ENCODE assay signal across 19 cellular contexts in the genomic region with DNA sequence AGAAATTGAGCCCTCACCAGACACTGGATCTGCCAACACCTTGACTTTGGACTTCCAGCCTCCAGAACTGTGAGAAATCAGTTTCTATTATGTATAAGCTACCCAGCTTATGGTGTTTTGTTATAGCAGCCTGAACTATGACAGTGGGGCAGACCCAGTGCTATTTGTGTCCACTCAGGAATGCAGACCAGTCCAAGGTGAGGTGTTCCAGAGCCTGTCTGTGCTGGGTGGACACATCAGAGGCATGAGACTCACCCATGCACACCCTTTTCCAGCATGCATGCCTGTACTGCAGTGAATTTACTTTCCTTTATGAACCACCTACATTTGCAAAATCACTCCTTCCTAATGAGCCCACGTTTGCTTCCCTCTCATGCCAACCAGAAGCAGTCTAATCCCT. TPM values are rescaled to one million over a fixed set of nuclear protein-coding genes. Genes with fewer than 3 reads are reported as not detected.
A peak's percentile ranks its signal among the peaks of the same experiment; 100 is the strongest.
DNase-seq lines count a peak whose midpoint lies in the region; ATAC-seq and TF ChIP-seq lines count a peak whose summit lies in the region.
"Had no signal": no experiment of that assay in that cellular context is flagged by ENCODE, and none has a peak within 500 bp of the region (broad histone marks: within the 10 kb centered on the region; RNA-seq: fewer than 3 reads in every experiment).

No MANE protein-coding gene starts in this region.

- H3K27me3 Mint-ChIP-seq in brain: peaks cover 4% of the 10 kb centered on the region
- peaks cover 6% of the 10 kb centered on the region for H3K27me3 Mint-ChIP-seq in activated T-helper 1 cell treated with anti-CD3 and anti-CD28 coated beads, Interleukin-12 subunit alpha, Interleukin-12 subunit beta, Interleukin-2, Interleukin-4 antibody, amounts not matched to agents 30 ng/mL and 10 ng/mL and 1 ng/mL, durations not matched to agents 14 hours and 24 hours and 36 hours (ENCODE audit: insufficient read depth)
- H3K27me3 Mint-ChIP-seq in T-helper 2 cell treated with Interferon-gamma antibody and Interleukin-4, amounts not matched to agents 5 μg/mL and 100 μg/mL, for 36 hours (ENCODE audit: low read depth): peaks cover 2% of the 10 kb centered on the region

- no peaks in the 10 kb centered on the region for H3K27me3 ChIP-seq in neural cell (ENCODE audit: insufficient read depth, low read depth, low read length)

- peak overlapping the region; percentile 1 for H2AFZ ChIP-seq in neural cell (ENCODE audit: low read depth, low read length)

- H3K4me2 ChIP-seq in neural cell (ENCODE audit: low read length): no peak overlapping the region

- no peaks in the 10 kb centered on the region for H3K9me3 ChIP-seq in neural cell (ENCODE audit: low read length)
- H3K9me3 ChIP-seq: SJSA1 had no signal

- H3K9me2 ChIP-seq in neural cell (ENCODE audit: insufficient read depth, low read length): no peaks in the 10 kb centered on the region

- peak overlapping the region; percentile 89 for H3K27ac ChIP-seq in neural cell (ENCODE audit: low read length)
- H3K27ac ChIP-seq: C4-2B, SJSA1 had no signal

- no peaks in the 10 kb centered on the region for H3K36me3 ChIP-seq in neural cell (ENCODE audit: insufficient read depth, low read length)
- H3K36me3 ChIP-seq: SJSA1 had no signal

- peak overlapping the region; percentile 32 to 92 (median 80) for H3K27ac Mint-ChIP-seq in brain
- no peak overlapping the region for H3K27ac Mint-ChIP-seq in activated T-helper 1 cell treated with anti-CD3 and anti-CD28 coated beads, Interleukin-12 subunit alpha, Interleukin-12 subunit beta, Interleukin-2, Interleukin-4 antibody, amounts not matched to agents 30 ng/mL and 10 ng/mL and 1 ng/mL, durations not matched to agents 14 hours and 24 hours and 36 hours
- no peak overlapping the region for H3K27ac Mint-ChIP-seq in T-helper 2 cell treated with Interferon-gamma antibody and Interleukin-4, amounts not matched to agents 5 μg/mL and 100 μg/mL, for 36 hours
- H3K27ac Mint-ChIP-seq: CD8-positive, alpha-beta memory T cell had no signal

- peak overlapping the region in 4 of 5 experiments; percentile 7 to 51 (median 30) for H3K4me3 Mint-ChIP-seq in brain
- H3K4me3 Mint-ChIP-seq in activated T-helper 1 cell treated with anti-CD3 and anti-CD28 coated beads, Interleukin-12 subunit alpha, Interleukin-12 subunit beta, Interleukin-2, Interleukin-4 antibody, amounts not matched to agents 30 ng/mL and 10 ng/mL and 1 ng/mL, durations not matched to agents 14 hours and 24 hours and 36 hours: no peak overlapping the region
- H3K4me3 Mint-ChIP-seq in T-helper 2 cell treated with Interferon-gamma antibody and Interleukin-4, amounts not matched to agents 5 μg/mL and 100 μg/mL, for 36 hours: no peak overlapping the region

- TF ChIP-seq CTCF in brain (conservative IDR thresholded peaks at IDR 0.05) (no peak), neural cell (IDR thresholded peaks at IDR 0.05; ENCODE audit: poor library complexity, severe bottlenecking) (no peak)

- H4K20me1 ChIP-seq in neural cell (ENCODE audit: insufficient read depth): no peaks in the 10 kb centered on the region

- peaks cover 26% of the 10 kb centered on the region for H3K4me1 Mint-ChIP-seq in brain
- H3K4me1 Mint-ChIP-seq in activated T-helper 1 cell treated with anti-CD3 and anti-CD28 coated beads, Interleukin-12 subunit alpha, Interleukin-12 subunit beta, Interleukin-2, Interleukin-4 antibody, amounts not matched to agents 30 ng/mL and 10 ng/mL and 1 ng/mL, durations not matched to agents 14 hours and 24 hours and 36 hours (ENCODE audit: low read depth): no peaks in the 10 kb centered on the region
- H3K4me1 Mint-ChIP-seq in T-helper 2 cell treated with Interferon-gamma antibody and Interleukin-4, amounts not matched to agents 5 μg/mL and 100 μg/mL, for 36 hours (ENCODE audit: low read depth): no peaks in the 10 kb centered on the region
- H3K4me1 Mint-ChIP-seq: CD8-positive, alpha-beta memory T cell had no signal

- intact Hi-C loops in activated T-helper 1 cell treated with anti-CD3 and anti-CD28 coated beads, Interleukin-12 subunit alpha, Interleukin-12 subunit beta, Interleukin-2, Interleukin-4 antibody, amounts not matched to agents 30 ng/mL and 10 ng/mL and 1 ng/mL, durations not matched to agents 14 hours and 24 hours and 36 hours (cut with micrococcal nuclease): no loop called here

- DNase-seq in renal cortical epithelial cell (ENCODE audit: low read depth) (peak; percentile 8), NCI-H1694 (lab: John Stamatoyannopoulos, UW) (no peak)
- no peak for DNase-seq in activated T-helper 1 cell treated with anti-CD3 and anti-CD28 coated beads, Interleukin-12 subunit alpha, Interleukin-12 subunit beta, Interleukin-2, Interleukin-4 antibody, amounts not matched to agents 30 ng/mL and 10 ng/mL and 1 ng/mL, durations not matched to agents 14 hours and 24 hours and 36 hours (ENCODE audit: low spot score)
- DNase-seq in T-helper 2 cell treated with Interferon-gamma antibody and Interleukin-4, amounts not matched to agents 5 μg/mL and 100 μg/mL, for 36 hours (ENCODE audit: low spot score): no peak
- DNase-seq: CD8-positive, alpha-beta memory T cell; DMS 273 treated with DMSO at 0.1 percent for 48 hours; EL; GDM1; NCI-H1930; NCI-H2107; NCI-H524 treated with DMSO at 0.1 percent for 48 hours; NCI-H774; NK-92 treated with Interleukin-12 subunit alpha and Interleukin-12 subunit beta, amount 100 ng/mL, for 24 hours; PC-3 had no signal

- peak overlapping the region; percentile 62 for H3K9ac ChIP-seq in neural cell (ENCODE audit: low read length)

- H3F3A ChIP-seq in neural cell (ENCODE audit: insufficient read depth, low read length, poor library complexity, severe bottlenecking): no peaks in the 10 kb centered on the region

- H3K79me2 ChIP-seq in neural cell (replicated peaks; ENCODE audit: insufficient read depth, low read length): no peaks in the 10 kb centered on the region

- H3K9me3 Mint-ChIP-seq in brain: no peaks in the 10 kb centered on the region
- H3K9me3 Mint-ChIP-seq in activated T-helper 1 cell treated with anti-CD3 and anti-CD28 coated beads, Interleukin-12 subunit alpha, Interleukin-12 subunit beta, Interleukin-2, Interleukin-4 antibody, amounts not matched to agents 30 ng/mL and 10 ng/mL and 1 ng/mL, durations not matched to agents 14 hours and 24 hours and 36 hours: no peaks in the 10 kb centered on the region
- no peaks in the 10 kb centered on the region for H3K9me3 Mint-ChIP-seq in T-helper 2 cell treated with Interferon-gamma antibody and Interleukin-4, amounts not matched to agents 5 μg/mL and 100 μg/mL, for 36 hours
- H3K9me3 Mint-ChIP-seq: CD8-positive, alpha-beta memory T cell had no signal

- no peak for TF ChIP-seq RAD21 in neural cell (conservative IDR thresholded peaks at IDR 0.05)

- peak overlapping the region; percentile 37 for H3K4me3 ChIP-seq in neural cell (ENCODE audit: low read length)
- H3K4me3 ChIP-seq: SJSA1 had no signal

- no peaks in the 10 kb centered on the region for H3K36me3 Mint-ChIP-seq in brain
- no peaks in the 10 kb centered on the region for H3K36me3 Mint-ChIP-seq in activated T-helper 1 cell treated with anti-CD3 and anti-CD28 coated beads, Interleukin-12 subunit alpha, Interleukin-12 subunit beta, Interleukin-2, Interleukin-4 antibody, amounts not matched to agents 30 ng/mL and 10 ng/mL and 1 ng/mL, durations not matched to agents 14 hours and 24 hours and 36 hours (ENCODE audit: low read depth)
- no peaks in the 10 kb centered on the region for H3K36me3 Mint-ChIP-seq in T-helper 2 cell treated with Interferon-gamma antibody and Interleukin-4, amounts not matched to agents 5 μg/mL and 100 μg/mL, for 36 hours (ENCODE audit: low read depth)
- H3K36me3 Mint-ChIP-seq: CD8-positive, alpha-beta memory T cell had no signal

- no peak for TF ChIP-seq EP300 in neural cell (conservative IDR thresholded peaks at IDR 0.05; ENCODE audit: poor library complexity, severe bottlenecking)

- peak; percentile 47 for ATAC-seq in esophagus mucosa
- ATAC-seq: PC-3 had no signal

TF ChIP-seq in neural cell, 6 proteins besides CTCF, POLR2A, EP300 and RAD21 (continues in another document):
- TF ChIP-seq MXI1 (conservative IDR thresholded peaks at IDR 0.05; ENCODE audit: poor library complexity, severe bottlenecking): no peak
- no peak for TF ChIP-seq EZH2 (IDR thresholded peaks at IDR 0.05; ENCODE audit: borderline replicate concordance, insufficient read depth, low read length, poor library complexity, severe bottlenecking)

RNA-seq across cellular contexts. Expression of a gene that starts 27.6 kb away (rescaled TPM):
- polyA plus RNA-seq in brain (ENCODE audit: insufficient read depth, low read depth, low replicate concordance): 5.9 TPM
- total RNA-seq in esophagus mucosa: 0.80 TPM
- 12.9 and 16.7 TPM in 2 replicates for polyA plus RNA-seq in neural cell
- 23.1 and 25.4 TPM in 2 replicates for polyA minus RNA-seq in neural cell
- total RNA-seq in renal cortical epithelial cell: 1.6 and 6.1 TPM in 2 replicates
- total RNA-seq in activated T-helper 1 cell treated with anti-CD3 and anti-CD28 coated beads, Interleukin-12 subunit alpha, Interleukin-12 subunit beta, Interleukin-2, Interleukin-4 antibody, amounts not matched to agents 30 ng/mL and 10 ng/mL and 1 ng/mL, durations not matched to agents 14 hours and 24 hours and 36 hours: 1.4 and 1.9 TPM in 2 replicates

RNA-seq across cellular contexts. Expression of a gene that starts 47.1 kb away (rescaled TPM):
- 2.9 TPM for polyA plus RNA-seq in brain (ENCODE audit: insufficient read depth, low read depth, low replicate concordance)
- total RNA-seq in esophagus mucosa: 15.8 TPM
- polyA plus RNA-seq in neural cell: 17.2 and 21.3 TPM in 2 replicates
- polyA minus RNA-seq in neural cell: 21.9 and 24.1 TPM in 2 replicates
- 58.3 and 85.3 TPM in 2 replicates for total RNA-seq in renal cortical epithelial cell
- total RNA-seq in activated T-helper 1 cell treated with anti-CD3 and anti-CD28 coated beads, Interleukin-12 subunit alpha, Interleukin-12 subunit beta, Interleukin-2, Interleukin-4 antibody, amounts not matched to agents 30 ng/mL and 10 ng/mL and 1 ng/mL, durations not matched to agents 14 hours and 24 hours and 36 hours: 74.2 and 76.4 TPM in 2 replicates

Comparison
In these comparisons a context has a peak if more than half of its experiments do, and no peak if none do; other contexts are left out.
1. H3K27ac Mint-ChIP-seq: peak in brain (5 of 5); none in activated T-helper 1 cell treated with anti-CD3 and anti-CD28 coated beads, Interleukin-12 subunit alpha, Interleukin-12 subunit beta, Interleukin-2, Interleukin-4 antibody, amounts not matched to agents 30 ng/mL and 10 ng/mL and 1 ng/mL, durations not matched to agents 14 hours and 24 hours and 36 hours (single experiment) and T-helper 2 cell treated with Interferon-gamma antibody and Interleukin-4, amounts not matched to agents 5 μg/mL and 100 μg/mL, for 36 hours (single experiment).
2. H3K4me3 Mint-ChIP-seq: peak in brain (4 of 5); none in activated T-helper 1 cell treated with anti-CD3 and anti-CD28 coated beads, Interleukin-12 subunit alpha, Interleukin-12 subunit beta, Interleukin-2, Interleukin-4 antibody, amounts not matched to agents 30 ng/mL and 10 ng/mL and 1 ng/mL, durations not matched to agents 14 hours and 24 hours and 36 hours (single experiment) and T-helper 2 cell treated with Interferon-gamma antibody and Interleukin-4, amounts not matched to agents 5 μg/mL and 100 μg/mL, for 36 hours (single experiment).